In genomic region chr2:170087394-170087793, GRCh38 we compare ENCODE assay signal across 21 cellular contexts.
DNase-seq lines count a peak whose midpoint lies in the region; ATAC-seq and TF ChIP-seq lines count a peak whose summit lies in the region.
"Had no signal": no experiment of that assay in that cellular context is flagged by ENCODE, and none has a peak within 500 bp of the region (broad histone marks: within the 10 kb centered on the region; RNA-seq: fewer than 3 reads in every experiment).

No MANE protein-coding gene starts in this region.

- H3K36me3 Mint-ChIP-seq in activated naive CD4-positive, alpha-beta T cell treated with anti-CD3 and anti-CD28 coated beads, Interleukin-2, amount 50 U/mL, for 72 hours = no peaks in the 10 kb centered on the region

- ATAC-seq in Right ventricle myocardium inferior = peak; percentile 25
- ATAC-seq in heart right ventricle = no peak
- ATAC-seq in GM18502 (IDR thresholded peaks at IDR 0.05; ENCODE audit: poor library complexity, unreplicated experiment) = no peak
- no peak for ATAC-seq in activated naive CD4-positive, alpha-beta T cell treated with anti-CD3 and anti-CD28 coated beads, Interleukin-2, amount 50 U/mL, for 72 hours
- ATAC-seq in upper lobe of right lung = no peak
- ATAC-seq: CD8-positive, alpha-beta T cell; K562 had no signal

- WGBS in heart right ventricle, 2 donors = 53 to 68% methylated on average over 2 of the region's 2 CpGs

- H3K27ac ChIP-seq in heart right ventricle = no peak overlapping the region
- H3K27ac ChIP-seq in upper lobe of right lung = no peak overlapping the region
- H3K27ac ChIP-seq: PC-9 had no signal

- H3K4me3 ChIP-seq in heart right ventricle (no peak overlapping the region), upper lobe of right lung (no peak overlapping the region)
- H3K4me3 ChIP-seq: K562, PC-9 had no signal

- no peaks in the 10 kb centered on the region for H3K27me3 ChIP-seq in heart right ventricle
- no peaks in the 10 kb centered on the region for H3K27me3 ChIP-seq in upper lobe of right lung

- H3K36me3 ChIP-seq in heart right ventricle (peaks cover 0 to 23% (median 4%) of the 10 kb centered on the region in 9 donors), upper lobe of right lung (no peaks in the 10 kb centered on the region)

- DNase-seq in Right ventricle myocardium inferior (ENCODE audit: missing footprints) (no peak), heart right ventricle (no peak), NCI-H446 (lab: John Stamatoyannopoulos, UW) (peak; percentile 58 to 78), fibroblast of peridontal ligament (ENCODE audit: extremely low read depth) (peak; percentile 43), upper lobe of right lung (no peak)
- no peak for DNase-seq in activated naive CD4-positive, alpha-beta T cell treated with anti-CD3 and anti-CD28 coated beads, Interleukin-2, amount 50 U/mL, for 72 hours (ENCODE audit: low spot score in 2 of 2)
- DNase-seq: C1 segment of cervical spinal cord; Calu3; CD8-positive, alpha-beta T cell; DMS153; NCI-H1092; NCI-H1436; NCI-H187 treated with DMSO at 0.1 percent for 48 hours; NCI-H2171; NCI-H526 treated with DMSO at 0.1 percent for 48 hours; PC-9; RPMI8226; SIG-M5; SK-N-SH had no signal

- no peak for TF ChIP-seq CTCF in heart right ventricle (IDR thresholded peaks at IDR 0.05)
- TF ChIP-seq CTCF in upper lobe of right lung (IDR thresholded peaks at IDR 0.05) = no peak

- H3K9me3 ChIP-seq in heart right ventricle = peaks cover 0 to 11% (median 0%) of the 10 kb centered on the region in 11 donors
- no peaks in the 10 kb centered on the region for H3K9me3 ChIP-seq in upper lobe of right lung
- H3K9me3 ChIP-seq: SK-N-SH had no signal

- H3K4me1 ChIP-seq in heart right ventricle (peaks cover 0 to 36% (median 24%) of the 10 kb centered on the region in 9 donors), upper lobe of right lung (no peaks in the 10 kb centered on the region)

- H3K9me3 Mint-ChIP-seq in activated naive CD4-positive, alpha-beta T cell treated with anti-CD3 and anti-CD28 coated beads, Interleukin-2, amount 50 U/mL, for 72 hours = peaks cover 5 to 7% of the 10 kb centered on the region in 2 donors

- H3K27ac Mint-ChIP-seq in activated naive CD4-positive, alpha-beta T cell treated with anti-CD3 and anti-CD28 coated beads, Interleukin-2, amount 50 U/mL, for 72 hours = no peak overlapping the region
- H3K27ac Mint-ChIP-seq: CD8-positive, alpha-beta T cell had no signal

- intact Hi-C loops in Right ventricle myocardium inferior (cut with DNase I) (no loop called here), heart right ventricle (cut with DNase I) (no loop called here), upper lobe of right lung (cut with DNase I) (no loop called here)

Comparison
In these comparisons a context has a peak if more than half of its experiments do, and no peak if none do; other contexts are left out.
1. DNase-seq: peak in NCI-H446 (2 of 2) and fibroblast of peridontal ligament (single experiment); none in Right ventricle myocardium inferior (single experiment), heart right ventricle (0 of 2), activated naive CD4-positive, alpha-beta T cell treated with anti-CD3 and anti-CD28 coated beads, Interleukin-2, amount 50 U/mL, for 72 hours (0 of 2) and upper lobe of right lung (single experiment).